ENCODE assay signal across 1 cellular context in genomic region chr9:137460363-137461315, GRCh38.
TF ChIP-seq lines count a peak whose summit lies in the region.

No MANE protein-coding gene starts in this region.

TF ChIP-seq in HepG2, 621 proteins besides CTCF, POLR2A, EP300 and RAD21:
- TF ChIP-seq ZNF460 (CRISPR knock-in tag; IDR thresholded peaks at IDR 0.05; ENCODE audit: borderline replicate concordance) (no peak), FOXA1 (IDR thresholded peaks at IDR 0.05) (no peak), FOXA1 (CRISPR knock-in tag; IDR thresholded peaks at IDR 0.05) (no peak), ZNF768 (CRISPR knock-in tag; IDR thresholded peaks at IDR 0.05) (peak; percentile 12; the same call in 1 of the 2 replicates), KDM5B (CRISPR knock-in tag; IDR thresholded peaks at IDR 0.05; ENCODE audit: borderline replicate concordance) (no peak), HNRNPL (IDR thresholded peaks at IDR 0.05; ENCODE audit: low read depth, low read length) (peak; percentile 21; the same call in 1 of the 2 replicates), ZNF205 (CRISPR knock-in tag; IDR thresholded peaks at IDR 0.05) (no peak)
- TF ChIP-seq, protein P1, sequence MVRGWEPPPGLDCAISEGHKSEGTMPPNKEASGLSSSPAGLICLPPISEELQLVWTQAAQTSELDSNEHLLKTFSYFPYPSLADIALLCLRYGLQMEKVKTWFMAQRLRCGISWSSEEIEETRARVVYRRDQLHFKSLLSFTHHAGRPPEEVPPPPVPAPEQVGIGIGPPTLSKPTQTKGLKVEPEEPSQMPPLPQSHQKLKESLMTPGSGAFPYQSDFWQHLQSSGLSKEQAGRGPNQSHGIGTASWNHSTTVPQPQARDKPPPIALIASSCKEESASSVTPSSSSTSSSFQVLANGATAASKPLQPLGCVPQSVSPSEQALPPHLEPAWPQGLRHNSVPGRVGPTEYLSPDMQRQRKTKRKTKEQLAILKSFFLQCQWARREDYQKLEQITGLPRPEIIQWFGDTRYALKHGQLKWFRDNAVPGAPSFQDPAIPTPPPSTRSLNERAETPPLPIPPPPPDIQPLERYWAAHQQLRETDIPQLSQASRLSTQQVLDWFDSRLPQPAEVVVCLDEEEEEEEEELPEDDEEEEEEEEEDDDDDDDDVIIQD (CRISPR knock-in tag; IDR thresholded peaks at IDR 0.05; ENCODE audit: low read depth) = no peak
- TF ChIP-seq, protein P2, sequence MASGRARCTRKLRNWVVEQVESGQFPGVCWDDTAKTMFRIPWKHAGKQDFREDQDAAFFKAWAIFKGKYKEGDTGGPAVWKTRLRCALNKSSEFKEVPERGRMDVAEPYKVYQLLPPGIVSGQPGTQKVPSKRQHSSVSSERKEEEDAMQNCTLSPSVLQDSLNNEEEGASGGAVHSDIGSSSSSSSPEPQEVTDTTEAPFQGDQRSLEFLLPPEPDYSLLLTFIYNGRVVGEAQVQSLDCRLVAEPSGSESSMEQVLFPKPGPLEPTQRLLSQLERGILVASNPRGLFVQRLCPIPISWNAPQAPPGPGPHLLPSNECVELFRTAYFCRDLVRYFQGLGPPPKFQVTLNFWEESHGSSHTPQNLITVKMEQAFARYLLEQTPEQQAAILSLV (CRISPR knock-in tag; IDR thresholded peaks at IDR 0.05; ENCODE audit: borderline replicate concordance) = 0 out of 2 replicates have a peak, but pooled peaks have one; percentile 29
